Comparison of ENCODE assay signal across 8 cellular contexts in the genomic region with DNA sequence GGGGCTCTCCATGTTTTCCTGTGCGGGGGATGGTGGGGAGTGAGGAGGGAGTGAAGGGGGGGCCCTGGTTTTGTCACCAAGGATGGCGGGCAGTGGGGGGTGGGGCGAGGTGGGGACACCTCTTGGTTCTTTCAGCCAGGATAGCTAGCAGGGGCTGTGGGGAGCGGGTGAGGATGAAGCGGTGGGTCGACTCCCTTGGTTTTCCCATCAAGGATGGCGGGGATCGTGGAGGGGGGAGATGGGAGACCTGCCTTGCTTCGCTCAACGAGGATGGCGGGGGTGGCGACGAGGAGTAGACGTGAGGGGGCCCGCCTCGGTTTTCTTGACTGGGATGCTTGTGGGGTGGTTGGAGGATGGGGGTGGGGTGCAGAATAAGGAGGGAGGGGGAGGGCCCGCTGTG.
DNase-seq lines count a peak whose midpoint lies in the region; ATAC-seq and TF ChIP-seq lines count a peak whose summit lies in the region.

No MANE protein-coding gene starts in this region.

- no peak overlapping the region; a peak in 1 of 4 replicates for H3K4me3 ChIP-seq in DND-41 (ENCODE audit: low read depth in 1 of 2, low read length in 2 of 2)
- H3K4me3 ChIP-seq in RWPE2 (ENCODE audit: severe bottlenecking): peak overlapping the region; percentile 81
- H3K4me3 ChIP-seq in fibroblast of mammary gland (ENCODE audit: control insufficient read depth, low read depth, low read length): peak overlapping the region; percentile 56
- H3K4me3 ChIP-seq in parathyroid adenoma (ENCODE audit: low read depth, low read length): peak overlapping the region; percentile 76

- H3K27me3 ChIP-seq in DND-41 (ENCODE audit: insufficient read depth, low read length, poor library complexity) (no peaks in the 10 kb centered on the region), RWPE2 (ENCODE audit: insufficient read depth, poor library complexity, severe bottlenecking) (no peaks in the 10 kb centered on the region), parathyroid adenoma (ENCODE audit: control insufficient read depth, insufficient read depth, low read length) (no peaks in the 10 kb centered on the region)

- H3K79me2 ChIP-seq in DND-41 (ENCODE audit: insufficient read depth, low read length): no peaks in the 10 kb centered on the region
- H3K79me2 ChIP-seq in parathyroid adenoma: peaks cover 26% of the 10 kb centered on the region

- H3K4me1 ChIP-seq in DND-41 (ENCODE audit: insufficient read depth, low read length) (peaks cover 25% of the 10 kb centered on the region), RWPE2 (ENCODE audit: insufficient read depth, poor library complexity, severe bottlenecking) (peaks cover 11% of the 10 kb centered on the region), parathyroid adenoma (no peaks in the 10 kb centered on the region)

- TF ChIP-seq CTCF in DND-41 (IDR thresholded peaks at IDR 0.05; ENCODE audit: borderline replicate concordance, extremely low read depth, low read length, poor library complexity, severe bottlenecking): no peak
- TF ChIP-seq CTCF in RWPE2 (IDR thresholded peaks at IDR 0.05; ENCODE audit: poor library complexity, severe bottlenecking): no peak
- no peak for TF ChIP-seq CTCF in fibroblast of mammary gland (conservative IDR thresholded peaks at IDR 0.05; ENCODE audit: control insufficient read depth, insufficient read depth, low read depth, low read length)
- no peak for TF ChIP-seq CTCF in parathyroid adenoma (IDR thresholded peaks at IDR 0.05)

- H3K9ac ChIP-seq in DND-41 (ENCODE audit: low read depth, low read length) (no peak overlapping the region), parathyroid adenoma (peak overlapping the region; percentile 97)

- H4K20me1 ChIP-seq in DND-41 (ENCODE audit: insufficient read depth, low read length): no peaks in the 10 kb centered on the region

- DNase-seq in DND-41 (no peak), RWPE2 (ENCODE audit: low spot score) (no peak), fibroblast of mammary gland (ENCODE audit: low read depth) (no peak), amniotic stem cell (lab: John Stamatoyannopoulos, UW) (no peak), DMS114 treated with DMSO at 0.1 percent for 48 hours (lab: John Stamatoyannopoulos, UW; ENCODE audit: unreplicated experiment) (no peak)

- H3K4me2 ChIP-seq in DND-41 (ENCODE audit: insufficient read depth, low read length): peak overlapping the region; percentile 95; the same call in 1 of the 2 replicates
- peak overlapping the region; percentile 71 for H3K4me2 ChIP-seq in parathyroid adenoma (ENCODE audit: low read length)

- H3K9me3 ChIP-seq in DND-41 (ENCODE audit: insufficient read depth, low read length, severe bottlenecking) (no peaks in the 10 kb centered on the region), RWPE2 (ENCODE audit: severe bottlenecking) (no peaks in the 10 kb centered on the region), parathyroid adenoma (ENCODE audit: control insufficient read depth, low read length) (no peaks in the 10 kb centered on the region)

- ATAC-seq in DND-41 (ENCODE audit: insufficient read depth, low read depth) (no peak), RWPE2 (ENCODE audit: low read depth) (no peak), HG03039 (IDR thresholded peaks at IDR 0.05; ENCODE audit: unreplicated experiment) (no peak), HG02642 (IDR thresholded peaks at IDR 0.05; ENCODE audit: poor library complexity, unreplicated experiment) (no peak)

- H3K36me3 ChIP-seq in DND-41 (ENCODE audit: insufficient read depth, low read length) (no peaks in the 10 kb centered on the region), RWPE2 (ENCODE audit: low read depth) (no peaks in the 10 kb centered on the region), parathyroid adenoma (ENCODE audit: control insufficient read depth, insufficient read depth, low read length) (no peaks in the 10 kb centered on the region)

- H3K27ac ChIP-seq in DND-41 (ENCODE audit: low read length) (no peak overlapping the region), RWPE2 (ENCODE audit: poor library complexity, severe bottlenecking) (peak overlapping the region; percentile 63), parathyroid adenoma (peak overlapping the region; percentile 93)

- no peak overlapping the region for H2AFZ ChIP-seq in DND-41 (ENCODE audit: low read depth, low read length)
- peak overlapping the region; percentile 64 for H2AFZ ChIP-seq in parathyroid adenoma

Comparison
In these comparisons a context has a peak if more than half of its experiments do, and no peak if none do; other contexts are left out.
1. H3K4me3 ChIP-seq: peak in RWPE2 (single experiment), fibroblast of mammary gland (single experiment) and parathyroid adenoma (single experiment); none in DND-41 (0 of 2).